In genomic region chr2:112542974-112543760, GRCh38 we compare ENCODE assay signal across 8 cellular contexts. TPM values are rescaled to one million over a fixed set of nuclear protein-coding genes. Genes with fewer than 3 reads are reported as not detected.
A peak's percentile ranks its signal among the peaks of the same experiment; 100 is the strongest.
DNase-seq lines count a peak whose midpoint lies in the region; ATAC-seq and TF ChIP-seq lines count a peak whose summit lies in the region.

No MANE protein-coding gene starts in this region.

- H3K9ac ChIP-seq in IMR-90 (ENCODE audit: low read depth, low read length), result peak overlapping the region; percentile 71

- H2AFZ ChIP-seq in IMR-90 (replicated peaks; ENCODE audit: low read length, poor library complexity), result peak overlapping the region; percentile 99

- H3K4me1 ChIP-seq in IMR-90 (ENCODE audit: control insufficient read depth, insufficient read depth, low read length), result no peaks in the 10 kb centered on the region
- peaks cover 31% of the 10 kb centered on the region for H3K4me1 ChIP-seq in suprapubic skin

- DNase-seq in SIG-M5 treated with dmso at 0.1 percent for 504 hours (lab: John Stamatoyannopoulos, UW; ENCODE audit: unreplicated experiment), result peak; percentile 55
- DNase-seq in SIG-M5 (lab: John Stamatoyannopoulos, UW), result no peak
- DNase-seq in IMR-90, result peak; percentile 16
- DNase-seq in activated T-cell treated with anti-CD3 and anti-CD28 coated beads, Interleukin-2, amount 50 U/mL, for 72 hours, result peak; percentile 6 to 21
- peak; percentile 26 for DNase-seq in iris pigment epithelial cell (ENCODE audit: low read depth)
- DNase-seq in suprapubic skin (ENCODE audit: low spot score in 2 of 2), result no peak
- DNase-seq in cerebellar nuclear complex (lab: John Stamatoyannopoulos, UW), result no peak

- H3K36me3 ChIP-seq in IMR-90 (ENCODE audit: control insufficient read depth, insufficient read depth, low read length) (peaks cover 2% of the 10 kb centered on the region; the same call in 1 of the 2 replicates), suprapubic skin (peaks cover 14% of the 10 kb centered on the region)

- TF ChIP-seq CTCF in IMR-90 (conservative IDR thresholded peaks at IDR 0.05; ENCODE audit: low read depth, low read length) (no peak), suprapubic skin (IDR thresholded peaks at IDR 0.05) (no peak)

- H4K91ac ChIP-seq in IMR-90 (ENCODE audit: insufficient read depth, low read depth, low read length), result no peak overlapping the region

- peak overlapping the region; percentile 61; the same call in 1 of the 2 replicates for H3K4ac ChIP-seq in IMR-90 (ENCODE audit: low read depth, low read length)

- 0 out of 2 replicates have a peak overlapping the region, but pooled peaks have one; percentile 46 for H2AK5ac ChIP-seq in IMR-90 (ENCODE audit: low read depth, low read length)

- peaks cover 10% of the 10 kb centered on the region for H3K4me1 Mint-ChIP-seq in activated T-cell treated with anti-CD3 and anti-CD28 coated beads, Interleukin-2, amount 50 U/mL, for 72 hours (ENCODE audit: low read depth)

- ATAC-seq in IMR-90 (ENCODE audit: low read depth), result peak; percentile 10
- ATAC-seq in activated T-cell treated with anti-CD3 and anti-CD28 coated beads, Interleukin-2, amount 50 U/mL, for 72 hours (replicated peaks in 1 of 2), result peak in 1 of 2 donors; percentile 0
- ATAC-seq in GM21619 (IDR thresholded peaks at IDR 0.05; ENCODE audit: unreplicated experiment), result no peak

- in situ Hi-C loops in IMR-90 (cut with MboI; ENCODE audit: low sequenced_read_pairs), result no loop called here

- no peak overlapping the region for H2BK5ac ChIP-seq in IMR-90 (ENCODE audit: low read depth, low read length, poor library complexity, severe bottlenecking)

- TF ChIP-seq EP300 in suprapubic skin (IDR thresholded peaks at IDR 0.05), result no peak

- peak overlapping the region; percentile 54; the same call in 1 of the 2 replicates for H3K56ac ChIP-seq in IMR-90 (ENCODE audit: extremely low read depth, insufficient read depth, low read length)

- TF ChIP-seq POLR2A in IMR-90 (IDR thresholded peaks at IDR 0.05; ENCODE audit: low read depth, low read length), result no peak
- no peak for TF ChIP-seq POLR2A in suprapubic skin (IDR thresholded peaks at IDR 0.05)

- H2BK15ac ChIP-seq in IMR-90 (ENCODE audit: low read depth, low read length), result no peak overlapping the region

- POLR2A ChIA-PET in IMR-90 (lab: Charles Lee; ENCODE audit: unreplicated experiment), result interaction anchor here (0.6 kb wide), 1 partner anchor 103 kb away, joined by 5 read pairs; no protein-coding TSS in a partner anchor

- no peak overlapping the region for H2BK20ac ChIP-seq in IMR-90 (ENCODE audit: low read depth, low read length)

- no peak for TF ChIP-seq RAD21 in IMR-90 (IDR thresholded peaks at IDR 0.05; ENCODE audit: low read length)

- H4K8ac ChIP-seq in IMR-90 (ENCODE audit: low read depth in 2 of 2, low read length in 2 of 2), result peak overlapping the region; percentile 77 to 96; a peak in 3 of 4 replicates

- H3K36me3 Mint-ChIP-seq in activated T-cell treated with anti-CD3 and anti-CD28 coated beads, Interleukin-2, amount 50 U/mL, for 72 hours (ENCODE audit: insufficient read depth in 2 of 2), result peaks cover 3 to 9% of the 10 kb centered on the region in 2 donors

- H4K20me1 ChIP-seq in IMR-90 (ENCODE audit: insufficient read depth, low read length), result no peaks in the 10 kb centered on the region

- peaks cover 13 to 35% of the 10 kb centered on the region in 2 experiments for H3K79me1 ChIP-seq in IMR-90 (ENCODE audit: low read depth in 1 of 2, low read length in 2 of 2)

- peak overlapping the region; percentile 76 for H3K4me3 ChIP-seq in IMR-90 (ENCODE audit: insufficient read depth, low read depth, low read length)
- peak overlapping the region; percentile 95 for H3K4me3 ChIP-seq in suprapubic skin

- no peak overlapping the region for H3K27ac Mint-ChIP-seq in activated T-cell treated with anti-CD3 and anti-CD28 coated beads, Interleukin-2, amount 50 U/mL, for 72 hours

- intact Hi-C loops in IMR-90 (cut with micrococcal nuclease), result loop anchor here (2.0 to 5.0 kb wide), 2 partner anchors 62 to 286 kb away; partner anchors contain the start of gene ZC3H8

- H3K23ac ChIP-seq in IMR-90 (ENCODE audit: low read depth, low read length), result peak overlapping the region; percentile 87

- dilution Hi-C loops in IMR-90 (cut with HindIII; ENCODE audit: low sequenced_read_pairs, unreplicated experiment), result no loop called here

- no peaks in the 10 kb centered on the region for H3K9me3 Mint-ChIP-seq in activated T-cell treated with anti-CD3 and anti-CD28 coated beads, Interleukin-2, amount 50 U/mL, for 72 hours

- H3K4me2 ChIP-seq in IMR-90 (ENCODE audit: low read depth, low read length), result peak overlapping the region; percentile 96

- H2AK9ac ChIP-seq in IMR-90 (replicated peaks; ENCODE audit: low read depth, low read length, poor library complexity), result peak overlapping the region; percentile 76

- peak overlapping the region; percentile 9; the same call in 1 of the 2 replicates for H4K5ac ChIP-seq in IMR-90 (ENCODE audit: low read depth, low read length)

- H3K27me3 ChIP-seq in IMR-90 (ENCODE audit: control insufficient read depth, insufficient read depth, low read length), result no peaks in the 10 kb centered on the region
- no peaks in the 10 kb centered on the region for H3K27me3 ChIP-seq in suprapubic skin

- H3K27ac ChIP-seq in IMR-90 (ENCODE audit: insufficient read depth, low read length) (no peak overlapping the region; the same call in 1 of the 2 replicates), suprapubic skin (peak overlapping the region; percentile 85)

- CTCF ChIA-PET in IMR-90 (lab: Yijun Ruan, JAX), result interaction anchor here (0.6 kb wide), 1 partner anchor 284 kb away, joined by 3 read pairs; no protein-coding TSS in a partner anchor

- peak overlapping the region; percentile 66 for H3K14ac ChIP-seq in IMR-90 (replicated peaks; ENCODE audit: low read depth, low read length)

- H3K9me1 ChIP-seq in IMR-90 (ENCODE audit: insufficient read depth, low read length), result 0 out of 2 replicates have a peak, but pooled peaks cover 2% of the 10 kb centered on the region

- no peak overlapping the region for H3K18ac ChIP-seq in IMR-90 (ENCODE audit: low read depth, low read length)

- 11% methylated on average over 12 of the region's 20 CpGs; no CpG with 5 or more reads in 1 of the 2 experiments for WGBS in IMR-90 (ENCODE audit: extremely low coverage in 2 of 2, insufficient read length in 1 of 2), 2 experiments
- WGBS in suprapubic skin, result 9% methylated on average over 20 of the region's 20 CpGs

- no peak overlapping the region for H3K4me3 Mint-ChIP-seq in activated T-cell treated with anti-CD3 and anti-CD28 coated beads, Interleukin-2, amount 50 U/mL, for 72 hours

- no TSS peak for BruUV-seq in IMR-90 (replicated peaks; lab: Mats Ljungman, UMichigan)

- H3K9me3 ChIP-seq in IMR-90 (ENCODE audit: control insufficient read depth, insufficient read depth, low read length) (no peaks in the 10 kb centered on the region), suprapubic skin (no peaks in the 10 kb centered on the region)

- H2BK120ac ChIP-seq in IMR-90 (ENCODE audit: low read depth, low read length), result no peak overlapping the region

- H3K27me3 Mint-ChIP-seq in activated T-cell treated with anti-CD3 and anti-CD28 coated beads, Interleukin-2, amount 50 U/mL, for 72 hours (ENCODE audit: low read depth), result no peaks in the 10 kb centered on the region

TF ChIP-seq in IMR-90, 13 proteins besides CTCF, POLR2A, EP300 and RAD21:
- no peak for TF ChIP-seq USF2 (IDR thresholded peaks at IDR 0.05; ENCODE audit: low read depth, low read length)
- no peak for TF ChIP-seq CHD1 (IDR thresholded peaks at IDR 0.05; ENCODE audit: low read depth, low read length)
- TF ChIP-seq MXI1 (IDR thresholded peaks at IDR 0.05; ENCODE audit: borderline replicate concordance, low read depth, low read length), result peak; percentile 7; the same call in 1 of the 2 replicates

RNA-seq across cellular contexts. Expression of gene POLR1B, which starts 0.9 kb away (rescaled TPM):
- total RNA-seq in IMR-90 (2012; rRNA removed) (22.8 and 24.6 TPM in 2 replicates), suprapubic skin (10 to 100 TPM; 21.9 to 27.9 (median 27.4) TPM)
- polyA plus RNA-seq in IMR-90 (2012; rRNA removed), result 10.5 and 10.9 TPM in 2 replicates
- polyA plus RNA-seq in IMR-90 (2012; cell fraction: cytosol; rRNA removed), result 6.0 and 6.1 TPM in 2 replicates
- polyA plus RNA-seq in IMR-90 (2012; cell fraction: nucleus; rRNA removed; ENCODE audit: low replicate concordance), result 7.3 and 8.5 TPM in 2 replicates
- 10 to 100 TPM; 39.3 to 45.3 TPM for total RNA-seq in activated T-cell treated with anti-CD3 and anti-CD28 coated beads, Interleukin-2, amount 50 U/mL, for 72 hours

RNA-seq across cellular contexts. Expression of gene CHCHD5, which starts 41.2 kb away (rescaled TPM):
- total RNA-seq in IMR-90 (2012; rRNA removed), result 4.8 and 8.1 TPM in 2 replicates
- polyA plus RNA-seq in IMR-90 (2012; rRNA removed), result 40.1 and 46.2 TPM in 2 replicates
- polyA plus RNA-seq in IMR-90 (2012; cell fraction: cytosol; rRNA removed), result 79.8 and 84.7 TPM in 2 replicates
- polyA plus RNA-seq in IMR-90 (2012; cell fraction: nucleus; rRNA removed; ENCODE audit: low replicate concordance), result 19.4 and 30.5 TPM in 2 replicates
- total RNA-seq in activated T-cell treated with anti-CD3 and anti-CD28 coated beads, Interleukin-2, amount 50 U/mL, for 72 hours, result 10 to 100 TPM; 30.4 to 41.8 TPM
- total RNA-seq in suprapubic skin, result 10 to 100 TPM; 11.7 to 23.2 (median 16.1) TPM

Comparison
In these comparisons a context has a peak if more than half of its experiments do, and no peak if none do; other contexts are left out.
1. DNase-seq: peak in SIG-M5 treated with dmso at 0.1 percent for 504 hours (single experiment), IMR-90 (single experiment), activated T-cell treated with anti-CD3 and anti-CD28 coated beads, Interleukin-2, amount 50 U/mL, for 72 hours (2 of 2) and iris pigment epithelial cell (single experiment); none in SIG-M5 (single experiment), suprapubic skin (0 of 2) and cerebellar nuclear complex (0 of 2).